8 cellular contexts compared by ENCODE assay signal in genomic region chr14:35404496-35405303, GRCh38. TPM values are rescaled to one million over a fixed set of nuclear protein-coding genes. Genes with fewer than 3 reads are reported as not detected.
DNase-seq lines count a peak whose midpoint lies in the region; ATAC-seq and TF ChIP-seq lines count a peak whose summit lies in the region.

A gene with protein sequence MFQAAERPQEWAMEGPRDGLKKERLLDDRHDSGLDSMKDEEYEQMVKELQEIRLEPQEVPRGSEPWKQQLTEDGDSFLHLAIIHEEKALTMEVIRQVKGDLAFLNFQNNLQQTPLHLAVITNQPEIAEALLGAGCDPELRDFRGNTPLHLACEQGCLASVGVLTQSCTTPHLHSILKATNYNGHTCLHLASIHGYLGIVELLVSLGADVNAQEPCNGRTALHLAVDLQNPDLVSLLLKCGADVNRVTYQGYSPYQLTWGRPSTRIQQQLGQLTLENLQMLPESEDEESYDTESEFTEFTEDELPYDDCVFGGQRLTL (minus strand): TSS chr14:35404749. CDS start chr14:35404644, 105 bp downstream.

- H3K27me3 Mint-ChIP-seq in activated naive CD8-positive, alpha-beta T cell treated with anti-CD3 and anti-CD28 coated beads, Interleukin-2, amount 10 ng/mL, durations not matched to agents 7 days and 5 days, result no peaks in the 10 kb centered on the region
- H3K27me3 Mint-ChIP-seq in type B pancreatic cell, result no peaks in the 10 kb centered on the region

- H3K4me1 Mint-ChIP-seq in activated naive CD8-positive, alpha-beta T cell treated with anti-CD3 and anti-CD28 coated beads, Interleukin-2, amount 10 ng/mL, durations not matched to agents 7 days and 5 days, result peaks cover 47% of the 10 kb centered on the region
- peaks cover 32% of the 10 kb centered on the region for H3K4me1 Mint-ChIP-seq in type B pancreatic cell (ENCODE audit: unreplicated experiment)

- peak within 1 kb of the TSS; percentile 91 for H3K4me2 ChIP-seq in SU-DHL-6 (ENCODE audit: low read depth, low read length, poor library complexity, severe bottlenecking)

- H3K36me3 ChIP-seq in SU-DHL-6 (ENCODE audit: low read length), result peaks cover 33% of the 10 kb centered on the region

- POLR2A ChIA-PET in activated naive CD8-positive, alpha-beta T cell treated with anti-CD3 and anti-CD28 coated beads, Interleukin-2, amount 10 ng/mL, durations not matched to agents 7 days and 5 days (lab: Charles Lee), result interaction anchor here (0.5 to 5.4 kb wide), 37 partner anchors 11 to 836 kb away, joined by 3 to 127 read pairs (median 5); partner anchors contain the start of genes FAM177A1, PPP2R3C, PRORP and PSMA6

- no peaks in the 10 kb centered on the region for H3K9me3 Mint-ChIP-seq in activated naive CD8-positive, alpha-beta T cell treated with anti-CD3 and anti-CD28 coated beads, Interleukin-2, amount 10 ng/mL, durations not matched to agents 7 days and 5 days
- H3K9me3 Mint-ChIP-seq in type B pancreatic cell, result no peaks in the 10 kb centered on the region

- peaks cover 29% of the 10 kb centered on the region for H3K36me3 Mint-ChIP-seq in activated naive CD8-positive, alpha-beta T cell treated with anti-CD3 and anti-CD28 coated beads, Interleukin-2, amount 10 ng/mL, durations not matched to agents 7 days and 5 days
- peaks cover 16% of the 10 kb centered on the region for H3K36me3 Mint-ChIP-seq in type B pancreatic cell

- peak within 1 kb of the TSS; percentile 93 for H3K27ac ChIP-seq in SU-DHL-6 (ENCODE audit: low read depth, low read length)

- peaks cover 11% of the 10 kb centered on the region; the same call in 1 of the 2 replicates for H3K79me2 ChIP-seq in SU-DHL-6 (ENCODE audit: insufficient read depth, low read length)

- peaks cover 58% of the 10 kb centered on the region for H3F3A ChIP-seq in SU-DHL-6 (ENCODE audit: insufficient read depth)

- intact Hi-C loops in Right ventricle myocardium superior (cut with DNase I), result loop anchor here (2.0 to 5.0 kb wide), 2 partner anchors 68 to 187 kb away; no protein-coding TSS in a partner anchor

- peak within 1 kb of the TSS; percentile 66 for H2AFZ ChIP-seq in SU-DHL-6 (ENCODE audit: low read depth, low read length, severe bottlenecking)

- peaks cover 4% of the 10 kb centered on the region; the same call in 1 of the 2 replicates for H4K20me1 ChIP-seq in SU-DHL-6 (ENCODE audit: low read depth, low read length)

- peak; percentile 70 for ATAC-seq in HG02642 (IDR thresholded peaks at IDR 0.05; ENCODE audit: poor library complexity, unreplicated experiment)
- ATAC-seq in activated naive CD8-positive, alpha-beta T cell treated with anti-CD3 and anti-CD28 coated beads, Interleukin-2, amount 10 ng/mL, durations not matched to agents 7 days and 5 days (ENCODE audit: low read depth), result peak; percentile 72
- ATAC-seq in Right ventricle myocardium superior (ENCODE audit: poor library complexity), result peak; percentile 76

- H3K27me3 ChIP-seq in SU-DHL-6 (ENCODE audit: low read length), result no peaks in the 10 kb centered on the region

- peak; percentile 89 for DNase-seq in NCI-H1092 treated with DMSO at 0.1 percent for 48 hours (lab: John Stamatoyannopoulos, UW)
- DNase-seq in activated naive CD8-positive, alpha-beta T cell treated with anti-CD3 and anti-CD28 coated beads, Interleukin-2, amount 10 ng/mL, durations not matched to agents 7 days and 5 days, result peak; percentile 94
- peak; percentile 96 for DNase-seq in Right ventricle myocardium superior
- peak; percentile 87 for DNase-seq in pons (ENCODE audit: low spot score)
- DNase-seq in type B pancreatic cell (ENCODE audit: extremely low spot score, unreplicated experiment), result peak; percentile 90

- peak within 1 kb of the TSS; percentile 96 for H3K27ac Mint-ChIP-seq in activated naive CD8-positive, alpha-beta T cell treated with anti-CD3 and anti-CD28 coated beads, Interleukin-2, amount 10 ng/mL, durations not matched to agents 7 days and 5 days
- H3K27ac Mint-ChIP-seq in type B pancreatic cell, result peak within 1 kb of the TSS; percentile 96

- H3K4me3 ChIP-seq in SU-DHL-6 (ENCODE audit: insufficient read depth, low read length, poor library complexity, severe bottlenecking), result peak within 1 kb of the TSS; percentile 94

- peak within 1 kb of the TSS; percentile 92 for H3K4me3 Mint-ChIP-seq in activated naive CD8-positive, alpha-beta T cell treated with anti-CD3 and anti-CD28 coated beads, Interleukin-2, amount 10 ng/mL, durations not matched to agents 7 days and 5 days
- peak within 1 kb of the TSS; percentile 96 for H3K4me3 Mint-ChIP-seq in type B pancreatic cell

- H3K9me3 ChIP-seq in SU-DHL-6 (ENCODE audit: insufficient read depth, low read length), result no peaks in the 10 kb centered on the region

- H3K9me2 ChIP-seq in SU-DHL-6 (replicated peaks; ENCODE audit: insufficient read depth, low read length), result no peaks in the 10 kb centered on the region

- peak; percentile 46 for TF ChIP-seq CTCF in GM12874 (IDR thresholded peaks at IDR 0.05; ENCODE audit: insufficient read depth, low read depth, low read length)
- TF ChIP-seq CTCF in SU-DHL-6 (IDR thresholded peaks at IDR 0.05; ENCODE audit: insufficient read depth, low read length, poor library complexity, severe bottlenecking), result peak; percentile 48
- peak; percentile 44 for TF ChIP-seq CTCF in type B pancreatic cell (conservative IDR thresholded peaks at IDR 0.05)

- H3K9ac ChIP-seq in SU-DHL-6 (ENCODE audit: low read length), result peak within 1 kb of the TSS; percentile 88

RNA-seq across cellular contexts. Expression of the gene that starts here (rescaled TPM):
- total RNA-seq in activated naive CD8-positive, alpha-beta T cell treated with anti-CD3 and anti-CD28 coated beads, Interleukin-2, amount 10 ng/mL, durations not matched to agents 7 days and 5 days, result 10 to 100 TPM; 85.5 to 88.1 TPM
- total RNA-seq in Right ventricle myocardium superior (73.3 TPM), type B pancreatic cell (ENCODE audit: low replicate concordance) (63.4 and 132 TPM in 2 replicates)

Comparison
In these comparisons a context has a peak if more than half of its experiments do, and no peak if none do; other contexts are left out.
1. Peak in every context shown above with its lines: DNase-seq, ATAC-seq, H3K4me3 ChIP-seq and H3K27ac ChIP-seq.